In the genomic region with DNA sequence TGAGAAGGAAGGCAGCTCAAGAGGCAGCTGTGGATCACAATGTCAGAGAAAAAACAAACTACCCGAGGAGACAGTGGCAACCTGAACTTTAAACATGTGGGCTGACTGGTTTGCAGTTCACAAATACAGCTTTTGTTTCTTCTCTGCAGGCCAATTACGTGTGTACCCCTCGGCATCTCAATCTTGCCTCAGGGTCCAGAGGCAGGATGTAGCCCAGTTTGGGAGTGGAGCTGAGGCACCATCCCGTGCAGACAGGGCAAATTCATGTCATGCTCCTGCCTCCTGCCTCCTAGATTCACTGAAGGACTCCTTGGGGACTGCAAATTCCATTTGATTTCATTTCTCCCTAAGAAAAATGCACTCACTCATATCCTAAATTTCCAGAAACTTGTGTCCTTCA, we compare ENCODE assay signal across 13 cellular contexts.
A peak's percentile ranks its signal among the peaks of the same experiment; 100 is the strongest.
DNase-seq lines count a peak whose midpoint lies in the region; ATAC-seq and TF ChIP-seq lines count a peak whose summit lies in the region.
"Had no signal": no experiment of that assay in that cellular context is flagged by ENCODE, and none has a peak within 500 bp of the region (broad histone marks: within the 10 kb centered on the region; RNA-seq: fewer than 3 reads in every experiment).

No MANE protein-coding gene starts in this region.

- H3K4me1 Mint-ChIP-seq in effector memory CD8-positive, alpha-beta T cell (ENCODE audit: low read depth in 2 of 2) = no peaks in the 10 kb centered on the region
- H3K4me1 Mint-ChIP-seq in immature natural killer cell = no peaks in the 10 kb centered on the region
- H3K4me1 Mint-ChIP-seq: naive thymus-derived CD4-positive, alpha-beta T cell had no signal

- no peaks in the 10 kb centered on the region for H3K9me3 Mint-ChIP-seq in effector memory CD8-positive, alpha-beta T cell
- H3K9me3 Mint-ChIP-seq in immature natural killer cell = no peaks in the 10 kb centered on the region
- H3K9me3 Mint-ChIP-seq: naive thymus-derived CD4-positive, alpha-beta T cell had no signal

- no peaks in the 10 kb centered on the region for H3K9me3 ChIP-seq in MG63
- H3K9me3 ChIP-seq: breast epithelium had no signal

- TF ChIP-seq CTCF in BJ (IDR thresholded peaks at IDR 0.05; ENCODE audit: insufficient read depth, low read depth, low read length) (no peak), choroid plexus epithelial cell (conservative IDR thresholded peaks at IDR 0.05; ENCODE audit: low read depth, low read length) (no peak), omental fat pad (IDR thresholded peaks at IDR 0.05) (no peak)

- peak; percentile 28 for ATAC-seq in omental fat pad (ENCODE audit: low FRiP score)
- ATAC-seq in effector memory CD8-positive, alpha-beta T cell (replicated peaks) = no peak
- ATAC-seq: naive thymus-derived CD4-positive, alpha-beta T cell had no signal

- H3K27me3 ChIP-seq in BJ (ENCODE audit: control insufficient read depth, insufficient read depth, low read length) (no peaks in the 10 kb centered on the region), MG63 (no peaks in the 10 kb centered on the region)
- H3K27me3 ChIP-seq: breast epithelium had no signal

- no peak overlapping the region for H3K27ac Mint-ChIP-seq in effector memory CD8-positive, alpha-beta T cell
- no peak overlapping the region for H3K27ac Mint-ChIP-seq in immature natural killer cell
- H3K27ac Mint-ChIP-seq: naive thymus-derived CD4-positive, alpha-beta T cell had no signal

- no peak overlapping the region for H3K4me3 ChIP-seq in BJ (ENCODE audit: low read depth, low read length)
- H3K4me3 ChIP-seq in MG63 = no peak overlapping the region
- H3K4me3 ChIP-seq in choroid plexus epithelial cell (ENCODE audit: low read depth, low read length) = no peak overlapping the region
- H3K4me3 ChIP-seq: breast epithelium had no signal

- CTCF ChIA-PET in BJ (lab: Yijun Ruan, JAX) = no interaction called here

- peaks cover 20 to 26% of the 10 kb centered on the region in 2 donors for H3K27me3 Mint-ChIP-seq in effector memory CD8-positive, alpha-beta T cell
- H3K27me3 Mint-ChIP-seq in immature natural killer cell (ENCODE audit: low read depth in 3 of 3) = peaks cover 0 to 3% (median 2%) of the 10 kb centered on the region in 3 donors

- DNase-seq in BJ (ENCODE audit: low read depth) = peak; percentile 94
- peak; percentile 79 for DNase-seq in MG63
- peak; percentile 69 for DNase-seq in choroid plexus epithelial cell (ENCODE audit: low read depth)
- DNase-seq in omental fat pad (ENCODE audit: low spot score) = no peak
- DNase-seq in effector memory CD8-positive, alpha-beta T cell = no peak
- DNase-seq in NCI-H774 (lab: John Stamatoyannopoulos, UW) = no peak
- no peak for DNase-seq in kidney glomerular epithelial cell (lab: John Stamatoyannopoulos, UW)
- DNase-seq in immature natural killer cell = no peak
- DNase-seq: activated CD8-positive, alpha-beta memory T cell treated with anti-CD3 and anti-CD28 coated beads for 24 hours; DMS 273 treated with DMSO at 0.1 percent for 48 hours; head of caudate nucleus; naive thymus-derived CD4-positive, alpha-beta T cell had no signal

- H3K36me3 ChIP-seq in BJ (ENCODE audit: control insufficient read depth, insufficient read depth, low read length) (no peaks in the 10 kb centered on the region), MG63 (no peaks in the 10 kb centered on the region)
- H3K36me3 ChIP-seq: breast epithelium had no signal

- POLR2A ChIA-PET in BJ (lab: Charles Lee) = no interaction called here

- no peak overlapping the region for H3K4me3 Mint-ChIP-seq in effector memory CD8-positive, alpha-beta T cell
- no peak overlapping the region for H3K4me3 Mint-ChIP-seq in immature natural killer cell
- H3K4me3 Mint-ChIP-seq: naive thymus-derived CD4-positive, alpha-beta T cell had no signal

- H3K36me3 Mint-ChIP-seq in effector memory CD8-positive, alpha-beta T cell (ENCODE audit: insufficient read depth) = peaks cover 2% of the 10 kb centered on the region
- H3K36me3 Mint-ChIP-seq in immature natural killer cell = no peaks in the 10 kb centered on the region
- H3K36me3 Mint-ChIP-seq: naive thymus-derived CD4-positive, alpha-beta T cell had no signal

Comparison
In these comparisons a context has a peak if more than half of its experiments do, and no peak if none do; other contexts are left out.
1. DNase-seq: peak in BJ (single experiment), MG63 (single experiment) and choroid plexus epithelial cell (single experiment); none in omental fat pad (single experiment), effector memory CD8-positive, alpha-beta T cell (0 of 3), NCI-H774 (single experiment), kidney glomerular epithelial cell (single experiment) and immature natural killer cell (0 of 3).